ENCODE assay signal across 23 cellular contexts in the genomic region with DNA sequence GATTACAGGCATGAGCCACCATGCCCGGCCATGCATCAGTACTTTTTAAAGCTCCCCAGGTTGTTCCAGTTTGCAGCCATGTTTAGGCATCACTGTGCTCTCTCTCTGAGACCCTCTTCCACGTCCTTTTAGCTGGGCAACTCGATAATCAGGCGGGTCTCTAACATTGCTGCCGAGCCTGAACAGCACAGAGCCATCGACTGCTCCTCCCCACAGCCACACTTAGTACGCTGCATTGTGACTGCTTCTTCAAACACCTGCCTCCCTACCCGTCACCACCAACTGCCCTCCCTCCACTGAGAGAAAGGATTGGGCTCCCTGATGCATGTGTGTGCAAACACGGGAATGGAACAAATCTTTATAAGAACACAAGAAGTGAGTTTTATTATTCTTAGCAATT. TPM values are rescaled to one million over a fixed set of nuclear protein-coding genes. Genes with fewer than 3 reads are reported as not detected.
DNase-seq lines count a peak whose midpoint lies in the region; ATAC-seq and TF ChIP-seq lines count a peak whose summit lies in the region.
"Had no signal": no experiment of that assay in that cellular context is flagged by ENCODE, and none has a peak within 500 bp of the region (broad histone marks: within the 10 kb centered on the region; RNA-seq: fewer than 3 reads in every experiment).

No MANE protein-coding gene starts in this region.

- H3K27me3 Mint-ChIP-seq in neural progenitor cell (ENCODE audit: insufficient read depth, low read depth) = peaks cover 3% of the 10 kb centered on the region

- H3K9me3 ChIP-seq in neural progenitor cell (ENCODE audit: low read depth) (no peaks in the 10 kb centered on the region), hepatocyte (ENCODE audit: low read depth) (no peaks in the 10 kb centered on the region), right cardiac atrium (ENCODE audit: control insufficient read depth, low read length) (no peaks in the 10 kb centered on the region), MG63 (no peaks in the 10 kb centered on the region)
- H3K9me3 ChIP-seq: left ventricle myocardium inferior, neutrophil, SK-N-SH had no signal

- H3K36me3 ChIP-seq in neural progenitor cell (no peaks in the 10 kb centered on the region), hepatocyte (replicated peaks; ENCODE audit: insufficient read depth, low read depth) (no peaks in the 10 kb centered on the region), MG63 (no peaks in the 10 kb centered on the region)
- H3K36me3 ChIP-seq: left ventricle myocardium inferior, neutrophil had no signal

- no peaks in the 10 kb centered on the region for H3K4me1 ChIP-seq in neural progenitor cell
- peaks cover 13% of the 10 kb centered on the region for H3K4me1 ChIP-seq in hepatocyte (ENCODE audit: insufficient read depth)
- H3K4me1 ChIP-seq in right cardiac atrium (ENCODE audit: control insufficient read depth, insufficient read depth, low read length) = no peaks in the 10 kb centered on the region

- TF ChIP-seq CTCF in neural progenitor cell (IDR thresholded peaks at IDR 0.05) = no peak
- TF ChIP-seq CTCF in hepatocyte (IDR thresholded peaks at IDR 0.05; ENCODE audit: poor library complexity) = no peak

- no peaks in the 10 kb centered on the region for H4K20me1 ChIP-seq in neural progenitor cell (ENCODE audit: low read depth)
- no peaks in the 10 kb centered on the region for H4K20me1 ChIP-seq in hepatocyte (ENCODE audit: insufficient read depth, poor library complexity, severe bottlenecking)

- no peaks in the 10 kb centered on the region for H3K36me3 Mint-ChIP-seq in neural progenitor cell
- H3K36me3 Mint-ChIP-seq: activated naive CD4-positive, alpha-beta T cell treated with anti-CD3 and anti-CD28 coated beads, Interleukin-2, amount 50 U/mL, for 72 hours; brain; IgD-negative memory B cell had no signal

- no peak overlapping the region for H3K4me3 Mint-ChIP-seq in neural progenitor cell
- H3K4me3 Mint-ChIP-seq: activated T-cell treated with anti-CD3 and anti-CD28 coated beads, Interleukin-2, amount 50 U/mL, for 72 hours; brain; endodermal cell; IgD-negative memory B cell had no signal

- no peak for ATAC-seq in right cardiac atrium
- ATAC-seq: activated CD4-positive, CD25-positive, alpha-beta regulatory T cell treated with anti-CD3 and anti-CD28 coated beads, Interleukin-2, amount 50 U/mL, for 24 hours; activated naive CD4-positive, alpha-beta T cell treated with anti-CD3 and anti-CD28 coated beads, Interleukin-2, amount 50 U/mL, for 72 hours had no signal

- 83% methylated on average over 9 of the region's 9 CpGs for WGBS in hepatocyte (ENCODE audit: low lambda C conversion rate, missing lambda C conversion rate)
- WGBS in right cardiac atrium = 81% methylated on average over 9 of the region's 9 CpGs

- no peaks in the 10 kb centered on the region for H3F3A ChIP-seq in neural progenitor cell (ENCODE audit: low read depth)

- H3K4me3 ChIP-seq in neural progenitor cell (no peak overlapping the region), hepatocyte (no peak overlapping the region), right cardiac atrium (ENCODE audit: low read length) (no peak overlapping the region), MG63 (no peak overlapping the region)
- H3K4me3 ChIP-seq: left ventricle myocardium inferior, PC-9 had no signal

- no peak overlapping the region for H3K9ac ChIP-seq in neural progenitor cell
- H3K9ac ChIP-seq: SK-N-SH had no signal

- no peaks in the 10 kb centered on the region for H3K9me3 Mint-ChIP-seq in neural progenitor cell
- H3K9me3 Mint-ChIP-seq: endodermal cell, IgD-negative memory B cell had no signal

- no peaks in the 10 kb centered on the region for H3K9me2 ChIP-seq in hepatocyte (replicated peaks; ENCODE audit: insufficient read depth)
- H3K9me2 ChIP-seq: SK-N-SH had no signal

- H3K79me2 ChIP-seq in neural progenitor cell (ENCODE audit: low read depth) (no peaks in the 10 kb centered on the region), hepatocyte (no peaks in the 10 kb centered on the region)

- H3K4me2 ChIP-seq in neural progenitor cell (no peak overlapping the region), hepatocyte (no peak overlapping the region)
- H3K4me2 ChIP-seq: PC-9, SK-N-SH had no signal

- peak overlapping the region; percentile 7 for H3K27ac Mint-ChIP-seq in neural progenitor cell
- H3K27ac Mint-ChIP-seq: activated naive CD4-positive, alpha-beta T cell treated with anti-CD3 and anti-CD28 coated beads, Interleukin-2, amount 50 U/mL, for 72 hours; activated T-cell treated with anti-CD3 and anti-CD28 coated beads, Interleukin-2, amount 50 U/mL, for 72 hours; endodermal cell; IgD-negative memory B cell had no signal

- H3K27me3 ChIP-seq in neural progenitor cell = no peaks in the 10 kb centered on the region
- H3K27me3 ChIP-seq in hepatocyte = no peaks in the 10 kb centered on the region
- no peaks in the 10 kb centered on the region for H3K27me3 ChIP-seq in right cardiac atrium (ENCODE audit: control insufficient read depth, insufficient read depth)
- no peaks in the 10 kb centered on the region for H3K27me3 ChIP-seq in MG63
- H3K27me3 ChIP-seq: neutrophil had no signal

- H2AFZ ChIP-seq in neural progenitor cell (replicated peaks) (no peak overlapping the region), hepatocyte (no peak overlapping the region)
- H2AFZ ChIP-seq: PC-9 had no signal

- peak; percentile 8 to 59 for DNase-seq in NCI-H524 (lab: John Stamatoyannopoulos, UW)
- DNase-seq in NCI-H524 treated with DMSO at 0.1 percent for 48 hours (lab: John Stamatoyannopoulos, UW) = no peak
- peak; percentile 25 for DNase-seq in NCI-H1092 (lab: John Stamatoyannopoulos, UW)
- peak; percentile 83 for DNase-seq in NCI-H510A treated with DMSO at 0.1 percent for 48 hours (lab: John Stamatoyannopoulos, UW)
- no peak for DNase-seq in neural progenitor cell (ENCODE audit: low spot score)
- DNase-seq in hepatocyte (ENCODE audit: low spot score) = no peak
- no peak for DNase-seq in right cardiac atrium
- no peak for DNase-seq in MG63
- DNase-seq: activated T-cell treated with anti-CD3 and anti-CD28 coated beads, Interleukin-2, amount 50 U/mL, for 72 hours; EL; endodermal cell; left ventricle myocardium inferior; NCI-H526 treated with DMSO at 0.1 percent for 48 hours; PC-9; SK-N-SH had no signal

- H3K27ac ChIP-seq in neural progenitor cell = no peak overlapping the region
- no peak overlapping the region for H3K27ac ChIP-seq in hepatocyte
- no peak overlapping the region for H3K27ac ChIP-seq in right cardiac atrium (ENCODE audit: low read length)
- H3K27ac ChIP-seq: HL-60, left ventricle myocardium inferior, neutrophil, PC-9 had no signal

- peaks cover 6% of the 10 kb centered on the region for H3K4me1 Mint-ChIP-seq in neural progenitor cell
- H3K4me1 Mint-ChIP-seq: endodermal cell had no signal

- intact Hi-C loops in right cardiac atrium (cut with DNase I) = loop anchor here (5.0 to 10.0 kb wide), 3 partner anchors 79 to 217 kb away; a partner anchor contains a TSS

RNA-seq across cellular contexts. Expression of a gene that starts 11.4 kb away (rescaled TPM):
- not detected in 2 replicates for total RNA-seq in neural progenitor cell (ENCODE audit: low replicate concordance)
- 0.07 TPM in 1 of 2 replicates, not detected in the other for total RNA-seq in hepatocyte
- 0.63 TPM in 1 of 2 replicates, not detected in the other for polyA plus RNA-seq in hepatocyte
- under 1 TPM; 0.26 to 0.53 (median 0.37) TPM for total RNA-seq in right cardiac atrium
- polyA plus RNA-seq in right cardiac atrium = 0.27 TPM
- not detected in 2 replicates for total RNA-seq in MG63 (2014; rRNA removed; shearing (Covaris generic); ENCODE audit: low replicate concordance)
- total RNA-seq: activated CD8-positive, alpha-beta memory T cell treated with anti-CD3 and anti-CD28 coated beads for 36 hours; activated T-cell treated with anti-CD3 and anti-CD28 coated beads, Interleukin-2, amount 50 U/mL, for 72 hours; endodermal cell; left ventricle myocardium inferior; mononuclear cell; PC-9 had no signal

RNA-seq across cellular contexts. Expression of a gene that starts 23.1 kb away (rescaled TPM):
- total RNA-seq in neural progenitor cell (ENCODE audit: low replicate concordance) (6.8 and 8.7 TPM in 2 replicates), hepatocyte (25.8 and 29.0 TPM in 2 replicates), right cardiac atrium (1 to 10 TPM; 5.3 to 8.7 (median 7.4) TPM)
- polyA plus RNA-seq in hepatocyte (58.5 and 66.4 TPM in 2 replicates), right cardiac atrium (11.5 TPM)
- total RNA-seq in MG63 (2014; rRNA removed; shearing (Covaris generic); ENCODE audit: low replicate concordance) = 7.5 TPM in 2 replicates
- polyA plus RNA-seq: IgD-negative memory B cell had no signal

Comparison
In these comparisons a context has a peak if more than half of its experiments do, and no peak if none do; other contexts are left out.
1. DNase-seq: peak in NCI-H524 (2 of 2), NCI-H1092 (single experiment) and NCI-H510A treated with DMSO at 0.1 percent for 48 hours (single experiment); none in NCI-H524 treated with DMSO at 0.1 percent for 48 hours (single experiment), neural progenitor cell (single experiment), hepatocyte (single experiment), right cardiac atrium (0 of 3) and MG63 (single experiment).